9 cellular contexts compared by ENCODE assay signal in the genomic region with DNA sequence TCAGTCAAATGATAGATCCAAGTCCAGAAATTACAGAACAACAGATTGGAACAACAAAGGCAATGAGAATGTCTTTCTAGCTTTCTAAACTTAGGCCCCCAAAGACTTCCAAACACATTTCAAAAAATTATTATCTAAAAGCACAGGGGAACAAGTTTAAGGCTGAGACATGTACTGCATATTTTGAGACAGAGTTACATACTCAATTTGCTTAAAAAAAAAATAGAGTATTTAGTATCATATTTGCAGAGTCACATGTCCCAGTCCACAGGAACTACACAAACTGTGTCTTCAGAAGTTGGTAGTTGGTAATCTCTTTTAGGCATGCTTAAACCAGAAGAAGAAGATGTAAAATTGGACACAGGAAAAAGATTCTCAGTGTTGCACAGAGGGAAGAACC.
DNase-seq lines count a peak whose midpoint lies in the region; ATAC-seq and TF ChIP-seq lines count a peak whose summit lies in the region.
"Had no signal": no experiment of that assay in that cellular context is flagged by ENCODE, and none has a peak within 500 bp of the region (broad histone marks: within the 10 kb centered on the region; RNA-seq: fewer than 3 reads in every experiment).

No MANE protein-coding gene starts in this region.

- H3K4me3 ChIP-seq in DOHH2 (ENCODE audit: low read length) (peak overlapping the region; percentile 45), PC-3 (ENCODE audit: low read length) (no peak overlapping the region), gastrocnemius medialis (no peak overlapping the region)

- H2AFZ ChIP-seq in PC-3 (ENCODE audit: low read length) = no peak overlapping the region

- ATAC-seq in PC-3 = no peak
- peak; percentile 48 for ATAC-seq in effector memory CD8-positive, alpha-beta T cell (replicated peaks)
- ATAC-seq in gastrocnemius medialis = no peak
- ATAC-seq in GM18502 (IDR thresholded peaks at IDR 0.05; ENCODE audit: poor library complexity, unreplicated experiment) = no peak
- ATAC-seq in HG03520 (IDR thresholded peaks at IDR 0.05; ENCODE audit: unreplicated experiment) = no peak

- no peak overlapping the region for H3K9ac ChIP-seq in PC-3 (ENCODE audit: low read length)

- H3K36me3 ChIP-seq in DOHH2 (ENCODE audit: control insufficient read depth, low read length) (peaks cover 4% of the 10 kb centered on the region; the same call in 1 of the 2 replicates), PC-3 (ENCODE audit: low read depth, low read length) (no peaks in the 10 kb centered on the region), gastrocnemius medialis (no peaks in the 10 kb centered on the region)

- H3K4me1 Mint-ChIP-seq in effector memory CD8-positive, alpha-beta T cell (ENCODE audit: low read depth in 2 of 2) = peaks cover 48 to 73% of the 10 kb centered on the region in 2 donors

- DNase-seq in PC-3 (no peak), gastrocnemius medialis (no peak), HuH-7 (ENCODE audit: low spot score) (no peak), AG08395 (ENCODE audit: low spot score) (no peak)
- DNase-seq in effector memory CD8-positive, alpha-beta T cell = no peak
- DNase-seq: stimulated activated CD4-positive, alpha-beta T cell treated with anti-CD3 and anti-CD28 coated beads, Interleukin-2, amount 100 ng/mL, for 24 hours had no signal

- no peak for TF ChIP-seq CTCF in DOHH2 (IDR thresholded peaks at IDR 0.05; ENCODE audit: low read depth, low read length, poor library complexity, severe bottlenecking)
- no peak for TF ChIP-seq CTCF in PC-3 (conservative IDR thresholded peaks at IDR 0.05; ENCODE audit: low read depth, low read length)
- TF ChIP-seq CTCF in gastrocnemius medialis (IDR thresholded peaks at IDR 0.05 in 4 of 5, conservative IDR thresholded peaks at IDR 0.05 in 1 of 5) = no peak

- in situ Hi-C loops in gastrocnemius medialis (cut with MboI; ENCODE audit: low sequenced_read_pairs in 4 of 4) = no loop called here

- peak overlapping the region; percentile 58 to 62 for H3K4me3 Mint-ChIP-seq in effector memory CD8-positive, alpha-beta T cell

- no peaks in the 10 kb centered on the region for H3K27me3 ChIP-seq in DOHH2 (ENCODE audit: control insufficient read depth, low read length)
- H3K27me3 ChIP-seq in PC-3 (ENCODE audit: low read length) = no peaks in the 10 kb centered on the region
- no peaks in the 10 kb centered on the region for H3K27me3 ChIP-seq in gastrocnemius medialis

- H3K4me1 ChIP-seq in DOHH2 (ENCODE audit: control insufficient read depth, low read length) (peaks cover 58% of the 10 kb centered on the region), PC-3 (ENCODE audit: insufficient read depth, low read length) (peaks cover 49% of the 10 kb centered on the region), gastrocnemius medialis (peaks cover 16 to 32% of the 10 kb centered on the region in 2 donors)

- H3K27ac ChIP-seq in DOHH2 (ENCODE audit: low read depth, low read length) (peak overlapping the region; percentile 86), PC-3 (ENCODE audit: low read length) (peak overlapping the region; percentile 81), gastrocnemius medialis (peak overlapping the region; percentile 58 to 73 (median 69))

- CTCF ChIA-PET in PC-3 (lab: Charles Lee) = no interaction called here

- H3K79me2 ChIP-seq in DOHH2 (ENCODE audit: control insufficient read depth, low read length) (no peaks in the 10 kb centered on the region), PC-3 (ENCODE audit: low read length) (no peaks in the 10 kb centered on the region)

- H3K9me3 Mint-ChIP-seq in effector memory CD8-positive, alpha-beta T cell = no peaks in the 10 kb centered on the region

- no peaks in the 10 kb centered on the region for H3K27me3 Mint-ChIP-seq in effector memory CD8-positive, alpha-beta T cell

- H3K4me2 ChIP-seq in DOHH2 (ENCODE audit: low read length) (peak overlapping the region; percentile 57), PC-3 (ENCODE audit: low read length) (no peak overlapping the region)

- TF ChIP-seq POLR2A in gastrocnemius medialis (IDR thresholded peaks at IDR 0.05) = no peak

- H4K20me1 ChIP-seq in DOHH2 (ENCODE audit: control insufficient read depth, insufficient read depth, low read depth, low read length) (no peaks in the 10 kb centered on the region), PC-3 (ENCODE audit: low read length) (no peaks in the 10 kb centered on the region)

- H3F3A ChIP-seq in DOHH2 (ENCODE audit: control insufficient read depth, insufficient read depth) (peaks cover 20% of the 10 kb centered on the region), PC-3 (ENCODE audit: low read length, unreplicated experiment) (no peaks in the 10 kb centered on the region)

- POLR2A ChIA-PET in PC-3 (lab: Charles Lee; ENCODE audit: unreplicated experiment) = no interaction called here

- H3K9me3 ChIP-seq in DOHH2 (ENCODE audit: control insufficient read depth, insufficient read depth, low read length) (no peaks in the 10 kb centered on the region), PC-3 (ENCODE audit: low read length) (no peaks in the 10 kb centered on the region), gastrocnemius medialis (no peaks in the 10 kb centered on the region)

- peak overlapping the region; percentile 95 to 96 for H3K27ac Mint-ChIP-seq in effector memory CD8-positive, alpha-beta T cell

- BruUV-seq in PC-3 (replicated peaks; lab: Mats Ljungman, UMichigan) = no TSS peak

- H3K36me3 Mint-ChIP-seq in effector memory CD8-positive, alpha-beta T cell (ENCODE audit: insufficient read depth) = peaks cover 4% of the 10 kb centered on the region

- H3K9me2 ChIP-seq in DOHH2 (replicated peaks; ENCODE audit: control insufficient read depth, low read length) (no peaks in the 10 kb centered on the region), PC-3 (replicated peaks; ENCODE audit: low read length) (no peaks in the 10 kb centered on the region; the same call in 1 of the 2 replicates)

- intact Hi-C loops in PC-3 (cut with micrococcal nuclease) (no loop called here), gastrocnemius medialis (cut with DNase I; ENCODE audit: low total_unique reads) (no loop called here)
